ENCODE assay signal across 20 cellular contexts in the genomic region with DNA sequence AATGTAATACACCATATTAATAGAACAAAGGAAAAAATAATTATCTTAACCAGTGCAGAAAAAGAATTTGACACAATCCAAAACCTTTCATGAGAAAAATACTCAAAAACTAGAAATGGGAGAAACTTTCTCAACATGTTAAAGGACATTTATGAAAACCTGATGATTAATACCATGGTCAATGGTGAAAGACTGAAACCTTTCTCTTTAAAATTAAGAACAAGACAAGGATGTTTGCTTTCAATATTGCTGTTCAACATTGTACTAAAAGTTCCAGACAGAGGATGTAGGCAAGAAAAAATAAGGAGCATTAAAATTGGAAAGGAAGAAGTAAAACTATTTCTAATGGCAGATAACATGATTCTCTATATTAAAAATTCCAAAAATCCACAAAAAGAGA.
DNase-seq lines count a peak whose midpoint lies in the region; ATAC-seq and TF ChIP-seq lines count a peak whose summit lies in the region.
"Had no signal": no experiment of that assay in that cellular context is flagged by ENCODE, and none has a peak within 500 bp of the region (broad histone marks: within the 10 kb centered on the region; RNA-seq: fewer than 3 reads in every experiment).

No MANE protein-coding gene starts in this region.

- H3K27ac Mint-ChIP-seq in activated B cell treated with CpG ODN at 0.5 μM for 24 hours: peak overlapping the region; percentile 88
- no peak overlapping the region for H3K27ac Mint-ChIP-seq in CD8-positive, alpha-beta memory T cell
- no peak overlapping the region for H3K27ac Mint-ChIP-seq in activated CD4-positive, alpha-beta T cell treated with anti-CD3 and anti-CD28 coated beads, Interleukin-2, amount 10 ng/mL, durations not matched to agents 7 days and 5 days
- H3K27ac Mint-ChIP-seq: CD8-positive, alpha-beta T cell; endodermal cell had no signal

- H3K9me3 Mint-ChIP-seq in activated B cell treated with CpG ODN at 0.5 μM for 24 hours: peaks cover 10% of the 10 kb centered on the region
- peaks cover 3 to 36% (median 9%) of the 10 kb centered on the region in 5 donors for H3K9me3 Mint-ChIP-seq in CD8-positive, alpha-beta memory T cell
- no peaks in the 10 kb centered on the region for H3K9me3 Mint-ChIP-seq in activated CD4-positive, alpha-beta T cell treated with anti-CD3 and anti-CD28 coated beads, Interleukin-2, amount 10 ng/mL, durations not matched to agents 7 days and 5 days
- H3K9me3 Mint-ChIP-seq: endodermal cell had no signal

- H3K4me1 Mint-ChIP-seq in activated B cell treated with CpG ODN at 0.5 μM for 24 hours: peaks cover 68% of the 10 kb centered on the region
- no peaks in the 10 kb centered on the region for H3K4me1 Mint-ChIP-seq in CD8-positive, alpha-beta memory T cell
- H3K4me1 Mint-ChIP-seq in activated CD4-positive, alpha-beta T cell treated with anti-CD3 and anti-CD28 coated beads, Interleukin-2, amount 10 ng/mL, durations not matched to agents 7 days and 5 days: no peaks in the 10 kb centered on the region
- H3K4me1 Mint-ChIP-seq: endodermal cell had no signal

- no peaks in the 10 kb centered on the region for H3K27me3 ChIP-seq in H7 (ENCODE audit: control insufficient read depth, insufficient read depth, low read length)
- H3K27me3 ChIP-seq in CD8-positive, alpha-beta memory T cell (ENCODE audit: insufficient read depth, low read length, poor library complexity, severe bottlenecking): no peaks in the 10 kb centered on the region
- H3K27me3 ChIP-seq: heart left ventricle, MG63, tibial nerve had no signal

- H3K27ac ChIP-seq in CD8-positive, alpha-beta memory T cell (ENCODE audit: low read depth, low read length): no peak overlapping the region
- H3K27ac ChIP-seq: lower lobe of right lung, tibial nerve had no signal

- peak; percentile 60 for DNase-seq in GM12865 (ENCODE audit: low read depth)
- no peak for DNase-seq in activated B cell treated with CpG ODN at 0.5 μM for 24 hours
- DNase-seq in H7: no peak
- DNase-seq in CD8-positive, alpha-beta memory T cell: no peak
- DNase-seq in NCI-H2107 (lab: John Stamatoyannopoulos, UW): no peak
- no peak for DNase-seq in activated CD4-positive, alpha-beta T cell treated with anti-CD3 and anti-CD28 coated beads, Interleukin-2, amount 10 ng/mL, durations not matched to agents 7 days and 5 days
- DNase-seq: activated naive CD4-positive, alpha-beta T cell treated with Interleukin-2 at 50 U/mL for 16 hours; CD8-positive, alpha-beta T cell; DMS79; endodermal cell; heart left ventricle; IMR-90; lower lobe of right lung; MG63; NCI-H187 treated with DMSO at 0.1 percent for 48 hours; right cardiac atrium; stimulated activated naive CD8-positive, alpha-beta T cell treated with anti-CD3 and anti-CD28 coated beads, Interleukin-15, Interleukin-2, amounts not matched to agents 100 U/mL and 50 U/mL, for 24 hours had no signal

- H3K27me3 Mint-ChIP-seq in activated B cell treated with CpG ODN at 0.5 μM for 24 hours: no peaks in the 10 kb centered on the region
- no peaks in the 10 kb centered on the region for H3K27me3 Mint-ChIP-seq in CD8-positive, alpha-beta memory T cell
- H3K27me3 Mint-ChIP-seq in activated CD4-positive, alpha-beta T cell treated with anti-CD3 and anti-CD28 coated beads, Interleukin-2, amount 10 ng/mL, durations not matched to agents 7 days and 5 days: no peaks in the 10 kb centered on the region

- POLR2A ChIA-PET in activated B cell treated with CpG ODN at 0.5 μM for 24 hours (lab: Charles Lee): interaction anchor here (2.5 kb wide), 1 partner anchor 14 kb away, joined by 12 read pairs; no protein-coding TSS in a partner anchor
- POLR2A ChIA-PET in CD8-positive, alpha-beta memory T cell (lab: Charles Lee): no interaction called here
- POLR2A ChIA-PET in activated CD4-positive, alpha-beta T cell treated with anti-CD3 and anti-CD28 coated beads, Interleukin-2, amount 10 ng/mL, durations not matched to agents 7 days and 5 days (lab: Charles Lee): no interaction called here

- ATAC-seq in GM21360 (IDR thresholded peaks at IDR 0.05; ENCODE audit: unreplicated experiment) (peak; percentile 42), HG02973 (IDR thresholded peaks at IDR 0.05; ENCODE audit: unreplicated experiment) (peak; percentile 40), activated B cell treated with CpG ODN at 0.5 μM for 24 hours (ENCODE audit: low read depth) (no peak)
- ATAC-seq: CD8-positive, alpha-beta T cell; heart left ventricle; lower lobe of right lung; right cardiac atrium; stimulated activated naive CD8-positive, alpha-beta T cell treated with anti-CD3 and anti-CD28 coated beads, Interleukin-15, Interleukin-2, amounts not matched to agents 100 U/mL and 50 U/mL, for 24 hours had no signal

- no peaks in the 10 kb centered on the region for H3K4me1 ChIP-seq in CD8-positive, alpha-beta memory T cell (ENCODE audit: insufficient read depth, low read length)
- H3K4me1 ChIP-seq: lower lobe of right lung, tibial nerve had no signal

- CTCF ChIA-PET in activated B cell treated with CpG ODN at 0.5 μM for 24 hours (lab: Charles Lee): no interaction called here
- CTCF ChIA-PET in CD8-positive, alpha-beta memory T cell (lab: Charles Lee): no interaction called here
- CTCF ChIA-PET in activated CD4-positive, alpha-beta T cell treated with anti-CD3 and anti-CD28 coated beads, Interleukin-2, amount 10 ng/mL, durations not matched to agents 7 days and 5 days (lab: Charles Lee): no interaction called here

- intact Hi-C loops in activated B cell treated with CpG ODN at 0.5 μM for 24 hours (cut with micrococcal nuclease): loop anchor here (2.0 to 10.0 kb wide), 6 partner anchors 484 to 1254 kb away; a partner anchor contains a TSS

- peaks cover 5% of the 10 kb centered on the region for H3K36me3 Mint-ChIP-seq in activated B cell treated with CpG ODN at 0.5 μM for 24 hours (ENCODE audit: low read depth)
- H3K36me3 Mint-ChIP-seq in CD8-positive, alpha-beta memory T cell: no peaks in the 10 kb centered on the region
- H3K36me3 Mint-ChIP-seq in activated CD4-positive, alpha-beta T cell treated with anti-CD3 and anti-CD28 coated beads, Interleukin-2, amount 10 ng/mL, durations not matched to agents 7 days and 5 days (ENCODE audit: low read depth): no peaks in the 10 kb centered on the region
- H3K36me3 Mint-ChIP-seq: CD8-positive, alpha-beta T cell had no signal

- TF ChIP-seq CTCF in GM12865 (IDR thresholded peaks at IDR 0.05; ENCODE audit: insufficient read depth, low read depth, low read length, missing control alignments) (no peak), activated B cell treated with CpG ODN at 0.5 μM for 24 hours (IDR thresholded peaks at IDR 0.05) (no peak)

- H3K4me3 ChIP-seq in GM12865 (ENCODE audit: low read depth, low read length) (peak overlapping the region; percentile 43), H7 (ENCODE audit: insufficient read depth, low read depth, low read length) (no peak overlapping the region)
- H3K4me3 ChIP-seq in CD8-positive, alpha-beta memory T cell (ENCODE audit: low read length): no peak overlapping the region
- H3K4me3 ChIP-seq: heart left ventricle, lower lobe of right lung, MG63, tibial nerve had no signal

- no peaks in the 10 kb centered on the region for H3K9me3 ChIP-seq in CD8-positive, alpha-beta memory T cell (ENCODE audit: low read length)
- H3K9me3 ChIP-seq: lower lobe of right lung, MG63 had no signal

- H3K36me3 ChIP-seq in H7 (replicated peaks; ENCODE audit: control insufficient read depth, insufficient read depth, low read length): no peaks in the 10 kb centered on the region
- H3K36me3 ChIP-seq in CD8-positive, alpha-beta memory T cell (ENCODE audit: insufficient read depth, low read length): no peaks in the 10 kb centered on the region
- H3K36me3 ChIP-seq: heart left ventricle, lower lobe of right lung, MG63, tibial nerve had no signal

- peak overlapping the region; percentile 69 for H3K4me3 Mint-ChIP-seq in activated B cell treated with CpG ODN at 0.5 μM for 24 hours
- no peak overlapping the region for H3K4me3 Mint-ChIP-seq in CD8-positive, alpha-beta memory T cell
- no peak overlapping the region for H3K4me3 Mint-ChIP-seq in activated CD4-positive, alpha-beta T cell treated with anti-CD3 and anti-CD28 coated beads, Interleukin-2, amount 10 ng/mL, durations not matched to agents 7 days and 5 days
- H3K4me3 Mint-ChIP-seq: CD8-positive, alpha-beta T cell; endodermal cell had no signal
